In the genomic region with DNA sequence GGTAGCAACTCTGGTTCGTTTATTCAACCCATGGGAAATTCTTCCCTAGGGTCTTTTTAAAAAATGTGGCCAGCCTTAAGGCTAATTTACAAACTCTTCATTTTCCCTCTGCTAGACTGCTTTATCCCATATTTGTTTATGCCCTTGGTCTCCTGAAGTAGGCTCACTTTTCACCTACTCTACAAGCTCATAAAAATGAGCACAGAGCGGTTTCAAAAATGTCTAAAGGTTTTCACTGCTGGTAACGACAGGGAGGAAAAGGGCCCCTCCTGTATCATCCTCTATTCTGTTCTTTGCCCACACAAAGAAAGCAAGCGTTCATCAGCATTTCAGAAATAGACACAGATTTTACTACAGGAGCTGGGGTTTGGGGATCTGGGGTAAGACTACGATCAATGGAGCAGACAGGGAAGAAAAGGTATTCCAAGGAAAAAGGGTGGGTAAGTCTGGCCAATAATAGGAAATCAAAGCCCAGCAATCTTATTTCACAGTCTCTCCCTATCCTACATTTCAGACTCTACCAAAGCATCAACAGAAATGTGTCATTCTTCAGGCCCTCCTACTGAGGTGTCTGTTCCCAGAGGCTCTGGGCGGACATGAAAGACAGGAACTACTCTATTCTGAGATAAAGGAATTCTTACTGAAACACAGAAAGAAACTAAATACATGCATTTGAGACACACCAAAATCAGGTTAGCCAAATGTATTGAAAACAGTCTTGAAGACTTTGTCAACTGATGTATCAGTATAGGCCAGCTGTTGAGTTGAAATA, we compare ENCODE assay signal across 17 cellular contexts.
DNase-seq lines count a peak whose midpoint lies in the region; ATAC-seq and TF ChIP-seq lines count a peak whose summit lies in the region.
"Had no signal": no experiment of that assay in that cellular context is flagged by ENCODE, and none has a peak within 500 bp of the region (broad histone marks: within the 10 kb centered on the region; RNA-seq: fewer than 3 reads in every experiment).

No MANE protein-coding gene starts in this region.

- no peaks in the 10 kb centered on the region for H3K27me3 ChIP-seq in trophoblast cell (ENCODE audit: insufficient read depth, low read length)
- no peaks in the 10 kb centered on the region for H3K27me3 ChIP-seq in left lung
- H3K27me3 ChIP-seq: testis had no signal

- CTCF ChIA-PET in RWPE1 (lab: Yijun Ruan, JAX), result interaction anchor here (0.6 kb wide), 2 partner anchors 71 to 684 kb away, joined by 3 read pairs; no protein-coding TSS in a partner anchor

- peak overlapping the region; percentile 53 for H2BK12ac ChIP-seq in trophoblast cell (ENCODE audit: low read length)

- H3K4me1 ChIP-seq in trophoblast cell (ENCODE audit: control insufficient read depth in 1 of 2, insufficient read depth in 2 of 2, low read length in 2 of 2), result peaks cover 7 to 8% of the 10 kb centered on the region in 2 experiments
- H3K4me1 ChIP-seq in left lung, result peaks cover 0 to 27% of the 10 kb centered on the region in 2 donors
- H3K4me1 ChIP-seq: testis had no signal

- H3K9me3 ChIP-seq in T-helper 17 cell (ENCODE audit: control insufficient read depth, low read length, poor library complexity, severe bottlenecking) (no peaks in the 10 kb centered on the region), trophoblast cell (ENCODE audit: insufficient read depth, low read depth, low read length) (no peaks in the 10 kb centered on the region), left lung (no peaks in the 10 kb centered on the region)
- H3K9me3 ChIP-seq: testis had no signal

- H3K79me2 ChIP-seq in trophoblast cell (ENCODE audit: control insufficient read depth, insufficient read depth, low read length, poor library complexity), result peaks cover 5% of the 10 kb centered on the region

- peaks cover 5% of the 10 kb centered on the region for H3K79me1 ChIP-seq in trophoblast cell (ENCODE audit: low read length)

- H4K8ac ChIP-seq in trophoblast cell (ENCODE audit: low read depth, low read length), result no peak overlapping the region

- intact Hi-C loops in left lung (cut with DNase I), result no loop called here

- no peaks in the 10 kb centered on the region for H3K27me3 Mint-ChIP-seq in T-helper 17 cell
- H3K27me3 Mint-ChIP-seq: T-cell had no signal

- no CpG with 5 or more reads among the region's 6 CpGs for WGBS in trophoblast cell (ENCODE audit: extremely low coverage, insufficient coverage, insufficient read length)

- TF ChIP-seq CTCF in RWPE1 (conservative IDR thresholded peaks at IDR 0.05; ENCODE audit: low read depth) (no peak), left lung (IDR thresholded peaks at IDR 0.05) (no peak)

- no peak overlapping the region for H3K18ac ChIP-seq in trophoblast cell (ENCODE audit: low read length)

- no peaks in the 10 kb centered on the region for H3K36me3 ChIP-seq in trophoblast cell (ENCODE audit: control insufficient read depth in 1 of 2, insufficient read depth in 2 of 2, low read length in 2 of 2)
- H3K36me3 ChIP-seq in left lung, result no peaks in the 10 kb centered on the region

- peak; percentile 29 for DNase-seq in ELF-1 (ENCODE audit: low read depth, low spot score)
- DNase-seq in T-helper 17 cell, result no peak
- DNase-seq in islet precursor cell, result peak; percentile 83
- peak in 1 of 2 donors; percentile 33 for DNase-seq in trophoblast cell
- DNase-seq in RWPE1 (ENCODE audit: low spot score), result no peak
- no peak for DNase-seq in left lung
- no peak for DNase-seq in occipital lobe (lab: John Stamatoyannopoulos, UW)
- DNase-seq: activated CD8-positive, alpha-beta memory T cell treated with anti-CD3 and anti-CD28 coated beads, Interleukin-2, amount 50 U/mL, for 48 hours; activated effector memory CD4-positive, alpha-beta T cell treated with anti-CD3 and anti-CD28 coated beads, Interleukin-2, amount 50 U/mL, for 16 hours; DMS53; IMR-90; PC-3; right cardiac atrium; SHP77 treated with DMSO at 0.1 percent for 48 hours; stimulated activated CD4-positive, alpha-beta T cell treated with anti-CD3 and anti-CD28 coated beads, Interleukin-15, amount 100 ng/mL, for 24 hours; T-cell; testis had no signal

- no peak overlapping the region for H3K9ac ChIP-seq in trophoblast cell (ENCODE audit: low read length)

- H2BK5ac ChIP-seq in trophoblast cell (ENCODE audit: low read depth, low read length, poor library complexity), result peak overlapping the region; percentile 83

- peak overlapping the region; percentile 67 for H3K14ac ChIP-seq in trophoblast cell (ENCODE audit: low read length)

- H3K27ac ChIP-seq in trophoblast cell (ENCODE audit: low read depth, low read length) (peak overlapping the region; percentile 81), RWPE1 (no peak overlapping the region), left lung (no peak overlapping the region)
- H3K27ac ChIP-seq: testis had no signal

- no peak overlapping the region for H2AFZ ChIP-seq in trophoblast cell (ENCODE audit: insufficient read depth, low read length, poor library complexity)

- H2BK120ac ChIP-seq in trophoblast cell (ENCODE audit: insufficient read depth, low read length, poor library complexity), result no peak overlapping the region

- no peak overlapping the region for H3K4me3 ChIP-seq in trophoblast cell (ENCODE audit: low read depth, low read length)
- no peak overlapping the region for H3K4me3 ChIP-seq in left lung
- H3K4me3 ChIP-seq: testis had no signal

- H3K23ac ChIP-seq in trophoblast cell (ENCODE audit: low read length), result no peak overlapping the region

- peaks cover 2% of the 10 kb centered on the region for H3K36me3 Mint-ChIP-seq in T-helper 17 cell (ENCODE audit: low read depth)
- H3K36me3 Mint-ChIP-seq: T-cell had no signal

- no peak overlapping the region for H3K4me3 Mint-ChIP-seq in T-helper 17 cell
- H3K4me3 Mint-ChIP-seq: T-cell had no signal

- H3K27ac Mint-ChIP-seq in T-helper 17 cell, result peak overlapping the region; percentile 19
- H3K27ac Mint-ChIP-seq: T-cell had no signal

- H4K91ac ChIP-seq in trophoblast cell (ENCODE audit: low read depth, low read length), result no peak overlapping the region

- H3K4me1 Mint-ChIP-seq in T-helper 17 cell, result peaks cover 31% of the 10 kb centered on the region

- H3K4ac ChIP-seq in trophoblast cell (ENCODE audit: low read depth, low read length), result no peak overlapping the region

- H3K4me2 ChIP-seq in trophoblast cell (ENCODE audit: low read length), result peak overlapping the region; percentile 3

- ATAC-seq in T-helper 17 cell, result no peak
- ATAC-seq in left lung, result no peak
- ATAC-seq: PC-3, right cardiac atrium, T-cell had no signal

- no peak overlapping the region for H4K12ac ChIP-seq in trophoblast cell (ENCODE audit: low read depth, low read length)

- POLR2A ChIA-PET in RWPE1 (lab: Yijun Ruan, JAX; ENCODE audit: low non-redundant PET), result no interaction called here

- no peak overlapping the region for H2AK5ac ChIP-seq in trophoblast cell (ENCODE audit: low read length)

Comparison
In these comparisons a context has a peak if more than half of its experiments do, and no peak if none do; other contexts are left out.
1. DNase-seq: peak in ELF-1 (single experiment) and islet precursor cell (single experiment); none in T-helper 17 cell (0 of 3), RWPE1 (single experiment), left lung (0 of 2) and occipital lobe (single experiment).